In the genomic region with DNA sequence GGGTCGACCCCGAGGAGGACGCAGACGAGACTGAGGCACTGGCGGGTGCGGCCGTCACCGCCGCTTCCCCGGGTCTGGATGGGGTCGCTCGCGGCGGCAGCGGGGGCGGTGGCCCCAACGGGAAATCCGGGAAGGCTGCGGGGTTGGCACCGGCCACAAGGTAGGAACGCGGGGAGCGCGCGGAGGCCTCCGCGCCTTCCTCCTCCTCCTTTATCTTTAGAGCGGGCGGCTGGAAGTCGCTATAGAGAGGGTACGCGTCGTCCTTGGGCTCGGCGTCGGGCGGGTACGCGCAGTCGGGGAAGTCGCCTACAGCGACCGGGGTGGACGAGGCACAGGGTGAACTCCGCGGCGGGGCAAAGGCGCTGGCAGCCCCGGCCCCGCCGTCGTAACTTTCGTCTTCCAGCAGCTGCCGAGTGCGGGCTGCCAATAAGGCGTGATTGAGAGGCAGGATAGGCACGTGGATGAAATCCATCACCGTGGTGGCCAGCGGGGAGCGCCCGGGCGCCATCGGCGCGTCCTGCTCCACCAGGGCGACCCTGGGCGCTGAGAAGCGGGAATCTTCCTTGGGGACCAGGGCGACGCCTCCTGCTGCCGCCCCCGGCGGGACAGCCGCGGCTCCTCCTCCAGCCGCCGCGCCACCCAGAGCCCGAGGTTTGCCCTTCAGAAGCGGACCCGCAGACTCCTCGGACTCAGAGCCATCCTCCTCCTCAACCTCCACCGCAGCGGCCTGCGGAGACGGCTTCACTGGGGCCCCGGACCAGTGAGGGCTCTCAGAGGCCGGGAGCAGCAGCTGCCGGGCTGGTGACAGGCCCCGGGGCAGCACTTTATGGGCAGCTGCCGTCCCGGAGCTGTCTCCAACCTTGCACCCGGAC, we compare ENCODE assay signal across 1 cellular context.
TF ChIP-seq lines count a peak whose summit lies in the region.

No MANE protein-coding gene starts in this region.

TF ChIP-seq in GM23338, 12 proteins besides CTCF, POLR2A, EP300 and RAD21 (continued from another document):
- TF ChIP-seq ZNF462 (CRISPR knock-in tag; IDR thresholded peaks at IDR 0.05) (no peak), ZNF114 (CRISPR knock-in tag; IDR thresholded peaks at IDR 0.05) (0 out of 2 replicates have a peak, but pooled peaks have one; percentile 28)
TF ChIP-seq in GM23338: peak in this region for 3.
